In the genomic region with DNA sequence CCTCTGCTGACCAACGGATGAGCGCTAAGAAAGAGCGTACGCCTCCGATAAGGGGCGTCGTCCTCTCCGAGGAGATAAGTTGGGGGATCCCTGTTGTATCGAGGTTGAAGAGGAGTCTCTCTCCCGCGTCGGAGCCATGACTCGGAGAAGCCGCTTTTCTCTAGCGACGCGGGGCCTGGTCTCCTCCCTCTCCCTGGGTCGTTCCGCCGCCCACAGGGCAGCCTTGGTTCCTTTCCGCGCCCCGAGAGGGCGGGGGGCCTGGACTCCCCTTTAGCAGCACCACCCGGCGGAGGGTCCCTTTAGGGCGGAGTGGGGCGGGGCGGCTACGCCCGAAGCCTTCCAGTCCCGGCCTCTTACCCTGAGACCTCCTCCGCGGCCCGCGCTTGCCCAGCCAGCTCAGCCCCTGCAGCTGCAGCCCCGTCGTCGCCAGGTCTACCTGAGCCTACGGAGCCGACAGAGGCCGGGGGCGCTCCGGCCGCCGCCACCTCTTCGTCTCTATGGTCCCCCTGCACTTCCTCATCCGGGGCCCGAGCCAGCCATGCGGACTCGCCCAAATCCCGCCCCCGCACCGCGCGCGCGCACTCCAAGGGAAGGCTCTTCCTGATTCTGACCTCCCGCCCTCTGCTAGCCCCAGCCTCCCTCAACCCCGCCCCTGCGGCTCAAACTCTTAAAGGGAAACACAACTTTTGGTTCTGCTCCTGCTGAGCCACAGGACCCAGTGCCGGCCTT, we compare ENCODE assay signal across 2 cellular contexts.
TF ChIP-seq lines count a peak whose summit lies in the region.

A gene (minus strand): TSS at position 497 of the 729 bp plus-strand sequence. CDS start 11,272 bp downstream, outside the sequence.

TF ChIP-seq in HEK293, 187 proteins besides CTCF, POLR2A, EP300 and RAD21 (continued from another document and continues in another):
- TF ChIP-seq, protein P1, sequence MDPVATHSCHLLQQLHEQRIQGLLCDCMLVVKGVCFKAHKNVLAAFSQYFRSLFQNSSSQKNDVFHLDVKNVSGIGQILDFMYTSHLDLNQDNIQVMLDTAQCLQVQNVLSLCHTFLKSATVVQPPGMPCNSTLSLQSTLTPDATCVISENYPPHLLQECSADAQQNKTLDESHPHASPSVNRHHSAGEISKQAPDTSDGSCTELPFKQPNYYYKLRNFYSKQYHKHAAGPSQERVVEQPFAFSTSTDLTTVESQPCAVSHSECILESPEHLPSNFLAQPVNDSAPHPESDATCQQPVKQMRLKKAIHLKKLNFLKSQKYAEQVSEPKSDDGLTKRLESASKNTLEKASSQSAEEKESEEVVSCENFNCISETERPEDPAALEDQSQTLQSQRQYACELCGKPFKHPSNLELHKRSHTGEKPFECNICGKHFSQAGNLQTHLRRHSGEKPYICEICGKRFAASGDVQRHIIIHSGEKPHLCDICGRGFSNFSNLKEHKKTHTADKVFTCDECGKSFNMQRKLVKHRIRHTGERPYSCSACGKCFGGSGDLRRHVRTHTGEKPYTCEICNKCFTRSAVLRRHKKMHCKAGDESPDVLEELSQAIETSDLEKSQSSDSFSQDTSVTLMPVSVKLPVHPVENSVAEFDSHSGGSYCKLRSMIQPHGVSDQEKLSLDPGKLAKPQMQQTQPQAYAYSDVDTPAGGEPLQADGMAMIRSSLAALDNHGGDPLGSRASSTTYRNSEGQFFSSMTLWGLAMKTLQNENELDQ (tag by site-specific recombination; IDR thresholded peaks at IDR 0.05; ENCODE audit: low read depth): no peak
- TF ChIP-seq SP3 (tag by site-specific recombination; IDR thresholded peaks at IDR 0.05) (peak; percentile 97), ZEB2 (tag by site-specific recombination; IDR thresholded peaks at IDR 0.05) (peak; percentile 93), ZNF214 (tag by site-specific recombination; IDR thresholded peaks at IDR 0.05; ENCODE audit: borderline replicate concordance) (no peak)
- TF ChIP-seq, protein P2, sequence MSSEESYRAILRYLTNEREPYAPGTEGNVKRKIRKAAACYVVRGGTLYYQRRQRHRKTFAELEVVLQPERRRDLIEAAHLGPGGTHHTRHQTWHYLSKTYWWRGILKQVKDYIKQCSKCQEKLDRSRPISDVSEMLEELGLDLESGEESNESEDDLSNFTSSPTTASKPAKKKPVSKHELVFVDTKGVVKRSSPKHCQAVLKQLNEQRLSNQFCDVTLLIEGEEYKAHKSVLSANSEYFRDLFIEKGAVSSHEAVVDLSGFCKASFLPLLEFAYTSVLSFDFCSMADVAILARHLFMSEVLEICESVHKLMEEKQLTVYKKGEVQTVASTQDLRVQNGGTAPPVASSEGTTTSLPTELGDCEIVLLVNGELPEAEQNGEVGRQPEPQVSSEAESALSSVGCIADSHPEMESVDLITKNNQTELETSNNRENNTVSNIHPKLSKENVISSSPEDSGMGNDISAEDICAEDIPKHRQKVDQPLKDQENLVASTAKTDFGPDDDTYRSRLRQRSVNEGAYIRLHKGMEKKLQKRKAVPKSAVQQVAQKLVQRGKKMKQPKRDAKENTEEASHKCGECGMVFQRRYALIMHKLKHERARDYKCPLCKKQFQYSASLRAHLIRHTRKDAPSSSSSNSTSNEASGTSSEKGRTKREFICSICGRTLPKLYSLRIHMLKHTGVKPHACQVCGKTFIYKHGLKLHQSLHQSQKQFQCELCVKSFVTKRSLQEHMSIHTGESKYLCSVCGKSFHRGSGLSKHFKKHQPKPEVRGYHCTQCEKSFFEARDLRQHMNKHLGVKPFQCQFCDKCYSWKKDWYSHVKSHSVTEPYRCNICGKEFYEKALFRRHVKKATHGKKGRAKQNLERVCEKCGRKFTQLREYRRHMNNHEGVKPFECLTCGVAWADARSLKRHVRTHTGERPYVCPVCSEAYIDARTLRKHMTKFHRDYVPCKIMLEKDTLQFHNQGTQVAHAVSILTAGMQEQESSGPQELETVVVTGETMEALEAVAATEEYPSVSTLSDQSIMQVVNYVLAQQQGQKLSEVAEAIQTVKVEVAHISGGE (tag by site-specific recombination; conservative IDR thresholded peaks at IDR 0.05; ENCODE audit: low read depth): peak; percentile 64
- TF ChIP-seq, protein P3, sequence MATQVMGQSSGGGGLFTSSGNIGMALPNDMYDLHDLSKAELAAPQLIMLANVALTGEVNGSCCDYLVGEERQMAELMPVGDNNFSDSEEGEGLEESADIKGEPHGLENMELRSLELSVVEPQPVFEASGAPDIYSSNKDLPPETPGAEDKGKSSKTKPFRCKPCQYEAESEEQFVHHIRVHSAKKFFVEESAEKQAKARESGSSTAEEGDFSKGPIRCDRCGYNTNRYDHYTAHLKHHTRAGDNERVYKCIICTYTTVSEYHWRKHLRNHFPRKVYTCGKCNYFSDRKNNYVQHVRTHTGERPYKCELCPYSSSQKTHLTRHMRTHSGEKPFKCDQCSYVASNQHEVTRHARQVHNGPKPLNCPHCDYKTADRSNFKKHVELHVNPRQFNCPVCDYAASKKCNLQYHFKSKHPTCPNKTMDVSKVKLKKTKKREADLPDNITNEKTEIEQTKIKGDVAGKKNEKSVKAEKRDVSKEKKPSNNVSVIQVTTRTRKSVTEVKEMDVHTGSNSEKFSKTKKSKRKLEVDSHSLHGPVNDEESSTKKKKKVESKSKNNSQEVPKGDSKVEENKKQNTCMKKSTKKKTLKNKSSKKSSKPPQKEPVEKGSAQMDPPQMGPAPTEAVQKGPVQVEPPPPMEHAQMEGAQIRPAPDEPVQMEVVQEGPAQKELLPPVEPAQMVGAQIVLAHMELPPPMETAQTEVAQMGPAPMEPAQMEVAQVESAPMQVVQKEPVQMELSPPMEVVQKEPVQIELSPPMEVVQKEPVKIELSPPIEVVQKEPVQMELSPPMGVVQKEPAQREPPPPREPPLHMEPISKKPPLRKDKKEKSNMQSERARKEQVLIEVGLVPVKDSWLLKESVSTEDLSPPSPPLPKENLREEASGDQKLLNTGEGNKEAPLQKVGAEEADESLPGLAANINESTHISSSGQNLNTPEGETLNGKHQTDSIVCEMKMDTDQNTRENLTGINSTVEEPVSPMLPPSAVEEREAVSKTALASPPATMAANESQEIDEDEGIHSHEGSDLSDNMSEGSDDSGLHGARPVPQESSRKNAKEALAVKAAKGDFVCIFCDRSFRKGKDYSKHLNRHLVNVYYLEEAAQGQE (tag by site-specific recombination; IDR thresholded peaks at IDR 0.05): no peak
- TF ChIP-seq, protein P4, sequence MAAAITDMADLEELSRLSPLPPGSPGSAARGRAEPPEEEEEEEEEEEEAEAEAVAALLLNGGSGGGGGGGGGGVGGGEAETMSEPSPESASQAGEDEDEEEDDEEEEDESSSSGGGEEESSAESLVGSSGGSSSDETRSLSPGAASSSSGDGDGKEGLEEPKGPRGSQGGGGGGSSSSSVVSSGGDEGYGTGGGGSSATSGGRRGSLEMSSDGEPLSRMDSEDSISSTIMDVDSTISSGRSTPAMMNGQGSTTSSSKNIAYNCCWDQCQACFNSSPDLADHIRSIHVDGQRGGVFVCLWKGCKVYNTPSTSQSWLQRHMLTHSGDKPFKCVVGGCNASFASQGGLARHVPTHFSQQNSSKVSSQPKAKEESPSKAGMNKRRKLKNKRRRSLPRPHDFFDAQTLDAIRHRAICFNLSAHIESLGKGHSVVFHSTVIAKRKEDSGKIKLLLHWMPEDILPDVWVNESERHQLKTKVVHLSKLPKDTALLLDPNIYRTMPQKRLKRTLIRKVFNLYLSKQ (tag by site-specific recombination; IDR thresholded peaks at IDR 0.05; ENCODE audit: borderline replicate concordance): no peak

TF ChIP-seq in neural cell, 6 proteins besides CTCF, POLR2A, EP300 and RAD21 (continued from another document):
- TF ChIP-seq, protein P3 (IDR thresholded peaks at IDR 0.05; ENCODE audit: borderline replicate concordance): peak; percentile 55
